36 cellular contexts compared by ENCODE assay signal in the genomic region with DNA sequence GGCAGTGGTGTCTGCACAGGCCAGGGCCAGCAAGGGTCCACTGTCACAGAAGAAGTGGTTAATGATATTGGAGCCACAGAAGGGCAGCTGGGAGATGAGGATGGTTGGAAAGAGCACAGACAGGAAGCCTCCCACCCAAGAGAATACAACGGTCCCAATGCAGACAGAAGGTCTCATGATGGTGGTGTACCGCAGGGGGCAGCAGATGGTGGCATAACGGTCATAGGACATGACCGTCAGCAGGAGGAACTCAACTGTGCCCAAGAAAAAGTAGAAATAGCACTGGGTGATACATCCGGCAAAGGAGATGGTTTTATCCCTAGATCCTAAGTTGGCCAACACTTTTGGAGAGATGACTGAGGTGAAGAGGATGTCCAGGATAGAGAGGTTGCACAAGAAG. TPM values are rescaled to one million over a fixed set of nuclear protein-coding genes. Genes with fewer than 3 reads are reported as not detected.
"Had no signal": no experiment of that assay in that cellular context is flagged by ENCODE, and none has a peak within 500 bp of the region (broad histone marks: within the 10 kb centered on the region; RNA-seq: fewer than 3 reads in every experiment).

No MANE protein-coding gene starts in this region.

- FAIRE-seq: endometrium, islet of Langerhans, keratinocyte had no signal

- H3K9me3 ChIP-seq: colonic mucosa, esophagus squamous epithelium, gastrocnemius medialis, heart right ventricle, lower lobe of right lung, mucosa of descending colon had no signal

- H3K4me1 ChIP-seq: colonic mucosa, esophagus squamous epithelium, gastrocnemius medialis, heart right ventricle, left lung, lower lobe of right lung had no signal

- ATAC-seq: effector memory CD8-positive, alpha-beta T cell; esophagus mucosa; gastrocnemius medialis; heart right ventricle; left cardiac atrium; left lung; left ventricle myocardium superior; lower lobe of right lung; mucosa of descending colon; naive thymus-derived CD8-positive, alpha-beta T cell had no signal

- DNase-seq: colonic mucosa; cortex of kidney; dermis blood vessel endothelial cell; dorsolateral prefrontal cortex; effector CD4-positive, alpha-beta T cell; effector memory CD8-positive, alpha-beta T cell; endodermal cell; erythroblast; esophagus squamous epithelium; foreskin fibroblast; foreskin melanocyte; gastrocnemius medialis; glutamatergic neuron; head of caudate nucleus; heart right ventricle; hippocampal formation; left cardiac atrium; left lung; left ventricle myocardium superior; lower lobe of right lung; mesenchymal stem cell; mucosa of descending colon; naive B cell; naive thymus-derived CD8-positive, alpha-beta T cell had no signal

- H3K36me3 ChIP-seq: colonic mucosa, esophagus squamous epithelium, gastrocnemius medialis, heart right ventricle, left lung, lower lobe of right lung had no signal

- H3K27ac ChIP-seq: colonic mucosa, dorsolateral prefrontal cortex, epithelial cell of prostate, esophagus squamous epithelium, gastrocnemius medialis, heart right ventricle, left lung, lower lobe of right lung had no signal

- H3K27me3 ChIP-seq: colonic mucosa, esophagus squamous epithelium, gastrocnemius medialis, heart right ventricle, left lung had no signal

- H3K4me3 ChIP-seq: colonic mucosa, dorsolateral prefrontal cortex, esophagus squamous epithelium, gastrocnemius medialis, heart right ventricle, left lung, lower lobe of right lung, mucosa of descending colon had no signal

RNA-seq across cellular contexts. Expression of a gene that starts 9.9 kb away (rescaled TPM):
- total RNA-seq: colonic mucosa; dermis blood vessel endothelial cell; endodermal cell; esophagus mucosa; esophagus squamous epithelium; gastrocnemius medialis; glomerular endothelial cell; heart right ventricle; kidney epithelial cell; left cardiac atrium; left lung; left ventricle myocardium superior; lower leg skin; lower lobe of right lung; lung microvascular endothelial cell; mesenteric fat pad; mesothelial cell of epicardium; mucosa of descending colon; myocyte; naive thymus-derived CD8-positive, alpha-beta T cell had no signal
- polyA plus RNA-seq: heart right ventricle; keratinocyte; naive thymus-derived CD8-positive, alpha-beta T cell had no signal
